In genomic region chr12:57517718-57518117, GRCh38 we compare ENCODE assay signal across 6 cellular contexts. TPM values are rescaled to one million over a fixed set of nuclear protein-coding genes. Genes with fewer than 3 reads are reported as not detected.
DNase-seq lines count a peak whose midpoint lies in the region; ATAC-seq and TF ChIP-seq lines count a peak whose summit lies in the region.
"Not testable (repeated sequence)": the region's sequence is repeated elsewhere in the genome, so short reads cannot be mapped to it uniquely, and the experiment has no call there.
"Had no signal": no experiment of that assay in that cellular context is flagged by ENCODE, and none has a peak within 500 bp of the region (broad histone marks: within the 10 kb centered on the region; RNA-seq: fewer than 3 reads in every experiment).

No MANE protein-coding gene starts in this region.

- not testable (repeated sequence) for H3K27me3 ChIP-seq in rectal smooth muscle tissue (ENCODE audit: control insufficient read depth, insufficient read depth, low read length)

- peaks cover 40% of the 10 kb centered on the region for H3K4me1 Mint-ChIP-seq in activated CD4-positive, alpha-beta memory T cell treated with anti-CD3 and anti-CD28 coated beads, Interleukin-2, amount 10 ng/mL, durations not matched to agents 7 days and 5 days
- peaks cover 34% of the 10 kb centered on the region for H3K4me1 Mint-ChIP-seq in central memory CD8-positive, alpha-beta T cell
- H3K4me1 Mint-ChIP-seq in immature natural killer cell: peaks cover 40 to 43% of the 10 kb centered on the region in 2 donors

- CTCF ChIA-PET in HEK293 (lab: Yijun Ruan, JAX): interaction anchor here (1.6 kb wide), 1 partner anchor 59 kb away, joined by 4 read pairs; the partner anchor contains the start of gene GLI1
- CTCF ChIA-PET in activated CD4-positive, alpha-beta memory T cell treated with anti-CD3 and anti-CD28 coated beads, Interleukin-2, amount 10 ng/mL, durations not matched to agents 7 days and 5 days (lab: Charles Lee): interaction anchor here (0.9 to 1.7 kb wide), 2 partner anchors 27 to 41 kb away, joined by 3 to 7 read pairs; no protein-coding TSS in a partner anchor

- not testable (repeated sequence) for H3K4me3 ChIP-seq in HEK293 (ENCODE audit: low read depth, low read length)
- peak overlapping the region; percentile 94 for H3K4me3 ChIP-seq in rectal smooth muscle tissue (ENCODE audit: low read length)

- H3K27ac Mint-ChIP-seq in activated CD4-positive, alpha-beta memory T cell treated with anti-CD3 and anti-CD28 coated beads, Interleukin-2, amount 10 ng/mL, durations not matched to agents 7 days and 5 days: peak overlapping the region; percentile 36
- peak overlapping the region; percentile 99 for H3K27ac Mint-ChIP-seq in central memory CD8-positive, alpha-beta T cell (ENCODE audit: low read depth)
- H3K27ac Mint-ChIP-seq in immature natural killer cell: peak overlapping the region; percentile 39 to 99 (median 86)

- H3K4me1 ChIP-seq in HEK293 (ENCODE audit: control insufficient read depth, insufficient read depth, low read length) (peaks cover 13% of the 10 kb centered on the region), rectal smooth muscle tissue (ENCODE audit: control insufficient read depth, insufficient read depth, low read length) (peaks cover 35% of the 10 kb centered on the region)

- not testable (repeated sequence) for H3K9me3 ChIP-seq in HEK293 (ENCODE audit: control insufficient read depth, insufficient read depth, low read depth, low read length)

- H3K9ac ChIP-seq in rectal smooth muscle tissue (ENCODE audit: low read length): not testable (repeated sequence)

- POLR2A ChIA-PET in HEK293 (lab: Yijun Ruan, JAX): interaction anchor here (1.4 to 2.4 kb wide), 2 partner anchors 9 to 14 kb away, joined by 4 to 15 read pairs; no protein-coding TSS in a partner anchor
- POLR2A ChIA-PET in activated CD4-positive, alpha-beta memory T cell treated with anti-CD3 and anti-CD28 coated beads, Interleukin-2, amount 10 ng/mL, durations not matched to agents 7 days and 5 days (lab: Charles Lee): interaction anchor here (0.8 to 4.5 kb wide), 5 partner anchors 15 to 57 kb away, joined by 3 to 30 read pairs (median 3); partner anchors contain the start of genes ARHGAP9 and MARS1

- not testable (repeated sequence) for H3K4me3 Mint-ChIP-seq in activated CD4-positive, alpha-beta memory T cell treated with anti-CD3 and anti-CD28 coated beads, Interleukin-2, amount 10 ng/mL, durations not matched to agents 7 days and 5 days; central memory CD8-positive, alpha-beta T cell
- peak overlapping the region in 2 of 5 donors; percentile 33 to 38 for H3K4me3 Mint-ChIP-seq in immature natural killer cell

- DNase-seq in activated CD4-positive, alpha-beta memory T cell treated with anti-CD3 and anti-CD28 coated beads, Interleukin-2, amount 10 ng/mL, durations not matched to agents 7 days and 5 days; central memory CD8-positive, alpha-beta T cell (ENCODE audit: low spot score in 2 of 2); immature natural killer cell: not testable (repeated sequence)

- ATAC-seq in central memory CD8-positive, alpha-beta T cell (replicated peaks; ENCODE audit: extremely low read depth, poor library complexity, severe bottlenecking): not testable (repeated sequence)

- not testable (repeated sequence) for H3K9me3 Mint-ChIP-seq in activated CD4-positive, alpha-beta memory T cell treated with anti-CD3 and anti-CD28 coated beads, Interleukin-2, amount 10 ng/mL, durations not matched to agents 7 days and 5 days; central memory CD8-positive, alpha-beta T cell; immature natural killer cell

- not testable (repeated sequence) for H3K27me3 Mint-ChIP-seq in activated CD4-positive, alpha-beta memory T cell treated with anti-CD3 and anti-CD28 coated beads, Interleukin-2, amount 10 ng/mL, durations not matched to agents 7 days and 5 days; central memory CD8-positive, alpha-beta T cell
- peaks cover 27 to 35% (median 35%) of the 10 kb centered on the region in 3 donors for H3K27me3 Mint-ChIP-seq in immature natural killer cell (ENCODE audit: low read depth in 3 of 3)

- peaks cover 36 to 64% of the 10 kb centered on the region in 2 experiments for H3K36me3 ChIP-seq in HEK293 (ENCODE audit: control insufficient read depth in 2 of 2, insufficient read depth in 1 of 2, low read length in 2 of 2)
- peaks cover 32% of the 10 kb centered on the region for H3K36me3 ChIP-seq in rectal smooth muscle tissue (ENCODE audit: control insufficient read depth, insufficient read depth, low read length)

- TF ChIP-seq CTCF in HEK293 (tag by site-specific recombination; IDR thresholded peaks at IDR 0.05): not testable (repeated sequence)

- not testable (repeated sequence) for H3K27ac ChIP-seq in HEK293 (ENCODE audit: extremely low read depth, low read depth, low read length)
- H3K27ac ChIP-seq in rectal smooth muscle tissue (ENCODE audit: low read depth, low read length): peak overlapping the region; percentile 97

- peaks cover 69% of the 10 kb centered on the region for H3K36me3 Mint-ChIP-seq in activated CD4-positive, alpha-beta memory T cell treated with anti-CD3 and anti-CD28 coated beads, Interleukin-2, amount 10 ng/mL, durations not matched to agents 7 days and 5 days (ENCODE audit: low read depth)
- H3K36me3 Mint-ChIP-seq in central memory CD8-positive, alpha-beta T cell (ENCODE audit: insufficient read depth): peaks cover 70% of the 10 kb centered on the region
- peaks cover 8 to 50% (median 19%) of the 10 kb centered on the region in 3 donors for H3K36me3 Mint-ChIP-seq in immature natural killer cell

TF ChIP-seq in HEK293, 187 proteins besides CTCF, POLR2A, EP300 and RAD21:
- TF ChIP-seq ZNF362 (tag by site-specific recombination; IDR thresholded peaks at IDR 0.05) (peak; percentile 59; the same call in 1 of the 2 replicates), ZEB2 (tag by site-specific recombination; IDR thresholded peaks at IDR 0.05) (peak; percentile 21; the same call in 1 of the 2 replicates)

RNA-seq across cellular contexts. Expression of gene DDIT3, which starts 2.6 kb away (rescaled TPM):
- 10 to 100 TPM; 19.1 to 22.7 TPM for total RNA-seq in activated CD4-positive, alpha-beta memory T cell treated with anti-CD3 and anti-CD28 coated beads, Interleukin-2, amount 10 ng/mL, durations not matched to agents 7 days and 5 days
- polyA plus RNA-seq in immature natural killer cell: 10 to 100 TPM; 22.8 to 38.8 (median 29.4) TPM

RNA-seq across cellular contexts. Expression of gene MBD6, which starts 4.9 kb away (rescaled TPM):
- 10 to 100 TPM; 71.7 to 73.4 TPM for total RNA-seq in activated CD4-positive, alpha-beta memory T cell treated with anti-CD3 and anti-CD28 coated beads, Interleukin-2, amount 10 ng/mL, durations not matched to agents 7 days and 5 days
- polyA plus RNA-seq in immature natural killer cell: 1 to 10 TPM; 1.8 to 5.5 (median 2.7) TPM

RNA-seq across cellular contexts. Expression of gene DCTN2, which starts 29.3 kb away (rescaled TPM):
- 10 to 100 TPM; 80.9 to 85.1 TPM for total RNA-seq in activated CD4-positive, alpha-beta memory T cell treated with anti-CD3 and anti-CD28 coated beads, Interleukin-2, amount 10 ng/mL, durations not matched to agents 7 days and 5 days
- 10 to 100 TPM; 90.2 to 99.0 (median 93.8) TPM for polyA plus RNA-seq in immature natural killer cell

RNA-seq across cellular contexts. Expression of gene MARS1, which starts 29.9 kb away (rescaled TPM):
- total RNA-seq in activated CD4-positive, alpha-beta memory T cell treated with anti-CD3 and anti-CD28 coated beads, Interleukin-2, amount 10 ng/mL, durations not matched to agents 7 days and 5 days: 100 to 1,000 TPM; 262 to 282 TPM
- 100 to 1,000 TPM; 100 to 158 (median 114) TPM for polyA plus RNA-seq in immature natural killer cell

RNA-seq across cellular contexts. Expression of gene KIF5A, which starts 32.1 kb away (rescaled TPM):
- 1 to 10 TPM in 1 of 2 experiments, under 1 TPM in 1; 0.93 to 1.0 TPM for total RNA-seq in activated CD4-positive, alpha-beta memory T cell treated with anti-CD3 and anti-CD28 coated beads, Interleukin-2, amount 10 ng/mL, durations not matched to agents 7 days and 5 days
- polyA plus RNA-seq in immature natural killer cell: not detected
- total RNA-seq: mesenteric fat pad had no signal

Comparison
In these comparisons a context has a peak if more than half of its experiments do, and no peak if none do; other contexts are left out.
1. H3K27ac Mint-ChIP-seq: peak in every context shown above with its lines; median percentile 99 in central memory CD8-positive, alpha-beta T cell; 86 in immature natural killer cell; 36 in activated CD4-positive, alpha-beta memory T cell treated with anti-CD3 and anti-CD28 coated beads, Interleukin-2, amount 10 ng/mL, durations not matched to agents 7 days and 5 days.